ENCODE assay signal across 7 cellular contexts in genomic region chr11:67884075-67884733, GRCh38.
A peak's percentile ranks its signal among the peaks of the same experiment; 100 is the strongest.
DNase-seq lines count a peak whose midpoint lies in the region; ATAC-seq and TF ChIP-seq lines count a peak whose summit lies in the region.
"Not testable (repeated sequence)": the region's sequence is repeated elsewhere in the genome, so short reads cannot be mapped to it uniquely, and the experiment has no call there.

No MANE protein-coding gene starts in this region.

- peak overlapping the region; percentile 98 for H3K27ac ChIP-seq in KMS-11
- not testable (repeated sequence) for H3K27ac ChIP-seq in mesendoderm (ENCODE audit: low read depth, low read length)
- peak overlapping the region in 15 of 21 experiments; percentile 8 to 84 (median 46) for H3K27ac ChIP-seq in skin epidermis

- peak overlapping the region; percentile 60 for H3K18ac ChIP-seq in mesendoderm (ENCODE audit: low read length)

- not testable (repeated sequence) for H2BK120ac ChIP-seq in mesendoderm (ENCODE audit: low read depth, low read length)

- not testable (repeated sequence) for H4K5ac ChIP-seq in mesendoderm (ENCODE audit: low read length)

- H4K8ac ChIP-seq in mesendoderm (ENCODE audit: low read depth, low read length): not testable (repeated sequence)

- DNase-seq in T-helper 17 cell; activated T-cell treated with anti-CD3 and anti-CD28 coated beads, Interleukin-2, amount 50 U/mL, for 4 hours; activated naive CD8-positive, alpha-beta T cell treated with anti-CD3 and anti-CD28 coated beads, Interleukin-2, amount 50 U/mL, for 24 hours; effector memory CD8-positive, alpha-beta T cell; mesendoderm: not testable (repeated sequence)

- TF ChIP-seq CTCF in KMS-11 (conservative IDR thresholded peaks at IDR 0.05; ENCODE audit: low read depth, low read length): not testable (repeated sequence)

- H3K4me1 Mint-ChIP-seq in T-helper 17 cell: peaks cover 49% of the 10 kb centered on the region
- H3K4me1 Mint-ChIP-seq in activated T-cell treated with anti-CD3 and anti-CD28 coated beads, Interleukin-2, amount 50 U/mL, for 4 hours (ENCODE audit: low read depth): peaks cover 36% of the 10 kb centered on the region
- H3K4me1 Mint-ChIP-seq in activated naive CD8-positive, alpha-beta T cell treated with anti-CD3 and anti-CD28 coated beads, Interleukin-2, amount 50 U/mL, for 24 hours: not testable (repeated sequence)
- peaks cover 5 to 18% of the 10 kb centered on the region in 2 donors for H3K4me1 Mint-ChIP-seq in effector memory CD8-positive, alpha-beta T cell (ENCODE audit: low read depth in 2 of 2)

- H3K27me3 ChIP-seq in KMS-11 (ENCODE audit: insufficient read depth, low read depth); mesendoderm (ENCODE audit: insufficient read depth, low read length, poor library complexity): not testable (repeated sequence)

- WGBS in mesendoderm (ENCODE audit: extremely low coverage, insufficient coverage, low lambda C conversion rate): no CpG with 5 or more reads among the region's 13 CpGs

- not testable (repeated sequence) for H3K4me3 ChIP-seq in KMS-11 (IDR thresholded peaks at IDR 0.05; ENCODE audit: insufficient read depth, low read depth, low read length); mesendoderm (ENCODE audit: low read length)
- H3K4me3 ChIP-seq in skin epidermis: peak overlapping the region in 4 of 7 experiments; percentile 6 to 34 (median 22)

- peak; percentile 44 for ATAC-seq in T-helper 17 cell
- not testable (repeated sequence) for ATAC-seq in activated T-cell treated with anti-CD3 and anti-CD28 coated beads, Interleukin-2, amount 50 U/mL, for 4 hours; activated naive CD8-positive, alpha-beta T cell treated with anti-CD3 and anti-CD28 coated beads, Interleukin-2, amount 50 U/mL, for 24 hours; effector memory CD8-positive, alpha-beta T cell (replicated peaks)

- not testable (repeated sequence) for H3K36me3 ChIP-seq in KMS-11 (ENCODE audit: insufficient read depth); mesendoderm (ENCODE audit: control insufficient read depth, insufficient read depth, low read length)

- H3K9me3 Mint-ChIP-seq in activated T-cell treated with anti-CD3 and anti-CD28 coated beads, Interleukin-2, amount 50 U/mL, for 4 hours; activated naive CD8-positive, alpha-beta T cell treated with anti-CD3 and anti-CD28 coated beads, Interleukin-2, amount 50 U/mL, for 24 hours; effector memory CD8-positive, alpha-beta T cell: not testable (repeated sequence)

- H3K4ac ChIP-seq in mesendoderm (ENCODE audit: low read depth, low read length): not testable (repeated sequence)

- peak overlapping the region; percentile 21; the same call in 1 of the 2 replicates for H2AFZ ChIP-seq in KMS-11 (ENCODE audit: low read depth)

- not testable (repeated sequence) for H3K36me3 Mint-ChIP-seq in T-helper 17 cell (ENCODE audit: low read depth); activated T-cell treated with anti-CD3 and anti-CD28 coated beads, Interleukin-2, amount 50 U/mL, for 4 hours (ENCODE audit: insufficient read depth); activated naive CD8-positive, alpha-beta T cell treated with anti-CD3 and anti-CD28 coated beads, Interleukin-2, amount 50 U/mL, for 24 hours (ENCODE audit: low read depth); effector memory CD8-positive, alpha-beta T cell (ENCODE audit: insufficient read depth)

- not testable (repeated sequence) for H4K20me1 ChIP-seq in KMS-11 (ENCODE audit: insufficient read depth)

- H3K9me3 ChIP-seq in T-helper 17 cell (ENCODE audit: control insufficient read depth, low read length, poor library complexity, severe bottlenecking): not testable (repeated sequence)

- H3K56ac ChIP-seq in mesendoderm (ENCODE audit: low read length): not testable (repeated sequence)

- H3K23ac ChIP-seq in mesendoderm (ENCODE audit: low read length): not testable (repeated sequence)

- H3K79me1 ChIP-seq in mesendoderm (ENCODE audit: low read length): not testable (repeated sequence)

- H3K27ac Mint-ChIP-seq in T-helper 17 cell: peak overlapping the region; percentile 99
- H3K27ac Mint-ChIP-seq in activated naive CD8-positive, alpha-beta T cell treated with anti-CD3 and anti-CD28 coated beads, Interleukin-2, amount 50 U/mL, for 24 hours: not testable (repeated sequence)
- peak overlapping the region; percentile 86 to 87 for H3K27ac Mint-ChIP-seq in effector memory CD8-positive, alpha-beta T cell

- H2BK5ac ChIP-seq in mesendoderm (ENCODE audit: low read length): not testable (repeated sequence)

- peaks cover 14% of the 10 kb centered on the region; the same call in 1 of the 2 replicates for H3K79me2 ChIP-seq in KMS-11 (ENCODE audit: insufficient read depth, low read depth)
- not testable (repeated sequence) for H3K79me2 ChIP-seq in mesendoderm (ENCODE audit: control insufficient read depth, insufficient read depth, low read length)

- H2BK15ac ChIP-seq in mesendoderm (replicated peaks; ENCODE audit: low read depth): not testable (repeated sequence)

- H2AK5ac ChIP-seq in mesendoderm (ENCODE audit: low read length): not testable (repeated sequence)

- peak overlapping the region; percentile 95 for H3K4me3 Mint-ChIP-seq in T-helper 17 cell
- H3K4me3 Mint-ChIP-seq in activated T-cell treated with anti-CD3 and anti-CD28 coated beads, Interleukin-2, amount 50 U/mL, for 4 hours: peak overlapping the region; percentile 79
- H3K4me3 Mint-ChIP-seq in activated naive CD8-positive, alpha-beta T cell treated with anti-CD3 and anti-CD28 coated beads, Interleukin-2, amount 50 U/mL, for 24 hours: peak overlapping the region; percentile 41
- peak overlapping the region; percentile 67 to 70 for H3K4me3 Mint-ChIP-seq in effector memory CD8-positive, alpha-beta T cell

- H3K27me3 Mint-ChIP-seq in T-helper 17 cell; activated T-cell treated with anti-CD3 and anti-CD28 coated beads, Interleukin-2, amount 50 U/mL, for 4 hours (ENCODE audit: low read depth); activated naive CD8-positive, alpha-beta T cell treated with anti-CD3 and anti-CD28 coated beads, Interleukin-2, amount 50 U/mL, for 24 hours: not testable (repeated sequence)
- H3K27me3 Mint-ChIP-seq in effector memory CD8-positive, alpha-beta T cell: peaks cover 31 to 53% of the 10 kb centered on the region in 2 donors

- H3K4me1 ChIP-seq in KMS-11 (ENCODE audit: low read depth, poor library complexity, severe bottlenecking): peaks cover 62% of the 10 kb centered on the region
- not testable (repeated sequence) for H3K4me1 ChIP-seq in mesendoderm (ENCODE audit: control insufficient read depth, low read depth, low read length)

- H3K4me2 ChIP-seq in KMS-11: peak overlapping the region; percentile 79
- H3K4me2 ChIP-seq in mesendoderm (ENCODE audit: low read length): not testable (repeated sequence)

- H3K9ac ChIP-seq in KMS-11: peak overlapping the region; percentile 88
- H3K9ac ChIP-seq in mesendoderm (ENCODE audit: low read length): not testable (repeated sequence)

Comparison
In these comparisons a context has a peak if more than half of its experiments do, and no peak if none do; other contexts are left out.
1. H3K4me3 Mint-ChIP-seq: peak in every context shown above with its lines; median percentile 95 in T-helper 17 cell; 79 in activated T-cell treated with anti-CD3 and anti-CD28 coated beads, Interleukin-2, amount 50 U/mL, for 4 hours; 68 in effector memory CD8-positive, alpha-beta T cell; 41 in activated naive CD8-positive, alpha-beta T cell treated with anti-CD3 and anti-CD28 coated beads, Interleukin-2, amount 50 U/mL, for 24 hours.